ENCODE assay signal across 21 cellular contexts in genomic region chr16:57155702-57156350, GRCh38.
"Had no signal": no experiment of that assay in that cellular context is flagged by ENCODE, and none has a peak within 500 bp of the region (broad histone marks: within the 10 kb centered on the region; RNA-seq: fewer than 3 reads in every experiment).

No MANE protein-coding gene starts in this region.

- H3K4me3 ChIP-seq: esophagus muscularis mucosa, gastroesophageal sphincter, heart left ventricle, left lung, prostate gland, right atrium auricular region, SJSA1, tibial artery had no signal

- H3K9me3 ChIP-seq: esophagus muscularis mucosa, gastroesophageal sphincter, heart left ventricle, left lung, prostate gland, right atrium auricular region, SJSA1, tibial artery had no signal

- H3K9me3 Mint-ChIP-seq: activated T-helper 1 cell treated with anti-CD3 and anti-CD28 coated beads, Interleukin-12 subunit alpha, Interleukin-12 subunit beta, Interleukin-2, Interleukin-4 antibody, amounts not matched to agents 30 ng/mL and 10 ng/mL and 1 ng/mL, durations not matched to agents 14 hours and 24 hours and 36 hours had no signal

- H3K4me1 ChIP-seq: gastroesophageal sphincter, prostate gland, right atrium auricular region, SJSA1, tibial artery had no signal

- H3K4me3 Mint-ChIP-seq: activated T-helper 1 cell treated with anti-CD3 and anti-CD28 coated beads, Interleukin-12 subunit alpha, Interleukin-12 subunit beta, Interleukin-2, Interleukin-4 antibody, amounts not matched to agents 30 ng/mL and 10 ng/mL and 1 ng/mL, durations not matched to agents 14 hours and 24 hours and 36 hours had no signal

- H3K27ac Mint-ChIP-seq: activated T-helper 1 cell treated with anti-CD3 and anti-CD28 coated beads, Interleukin-12 subunit alpha, Interleukin-12 subunit beta, Interleukin-2, Interleukin-4 antibody, amounts not matched to agents 30 ng/mL and 10 ng/mL and 1 ng/mL, durations not matched to agents 14 hours and 24 hours and 36 hours had no signal

- ATAC-seq: gastroesophageal sphincter, heart left ventricle, left lung had no signal

- FAIRE-seq: endometrium had no signal

- H3K27me3 ChIP-seq: brain microvascular endothelial cell, esophagus muscularis mucosa, gastroesophageal sphincter, heart left ventricle, left lung, right atrium auricular region, SJSA1, tibial artery had no signal

- DNase-seq: activated CD4-positive, CD25-positive, alpha-beta regulatory T cell treated with anti-CD3 and anti-CD28 coated beads, Interleukin-2, amount 50 U/mL, for 72 hours; activated CD8-positive, alpha-beta memory T cell treated with anti-CD3 and anti-CD28 coated beads, Interleukin-2, amount 50 U/mL, for 4 hours; activated naive CD4-positive, alpha-beta T cell; aorta; brain microvascular endothelial cell; central memory CD4-positive, alpha-beta T cell; cortex of kidney; heart left ventricle; left lung; stimulated activated CD4-positive, alpha-beta T cell treated with anti-CD3 and anti-CD28 coated beads, Interleukin-2, amount 100 ng/mL, for 24 hours; stimulated activated naive CD4-positive, alpha-beta T cell treated with Interleukin-2 at 50 U/mL for 16 hours; substantia nigra; T1000; tibial artery had no signal

- H3K27ac ChIP-seq: brain microvascular endothelial cell, esophagus muscularis mucosa, gastroesophageal sphincter, heart left ventricle, prostate gland, right atrium auricular region, SJSA1, tibial artery had no signal
